Comparison of ENCODE assay signal across 8 cellular contexts in genomic region chr1:231626535-231626950, GRCh38. TPM values are rescaled to one million over a fixed set of nuclear protein-coding genes. Genes with fewer than 3 reads are reported as not detected.
DNase-seq lines count a peak whose midpoint lies in the region; ATAC-seq, FAIRE-seq and TF ChIP-seq lines count a peak whose summit lies in the region.

TSS of gene DISC1 (plus strand) at chr1:231626790. CDS start at chr1:231626868, 78 bp downstream.

- peak; percentile 81 for DNase-seq in NCI-H2171 (lab: John Stamatoyannopoulos, UW)
- DNase-seq in WTC11 (ENCODE audit: low spot score) = peak; percentile 86
- DNase-seq in choroid plexus epithelial cell (ENCODE audit: low read depth) = peak; percentile 95
- DNase-seq in kidney = peak; percentile 93
- DNase-seq in smooth muscle cell of the brain vasculature (ENCODE audit: low read depth, low spot score) = peak; percentile 74

- no peaks in the 10 kb centered on the region for H3K9me3 ChIP-seq in kidney (ENCODE audit: control insufficient read depth in 1 of 2, low read length in 2 of 2)

- peak within 1 kb of the TSS; percentile 49 to 71 for H3K9ac ChIP-seq in kidney (ENCODE audit: low read length in 2 of 2)

- peak within 1 kb of the TSS; percentile 75 to 88 for H3K27ac ChIP-seq in kidney (ENCODE audit: low read depth in 2 of 2, low read length in 2 of 2)

- peak within 1 kb of the TSS; percentile 84 for H3K4me3 Mint-ChIP-seq in WTC11

- H3K27ac Mint-ChIP-seq in WTC11 = no peak within 1 kb of the TSS

- H3K4me3 ChIP-seq in GM12875 (ENCODE audit: low read depth, low read length) = peak within 1 kb of the TSS; percentile 85
- H3K4me3 ChIP-seq in choroid plexus epithelial cell (ENCODE audit: low read depth, low read length) = peak within 1 kb of the TSS; percentile 82
- peak within 1 kb of the TSS; percentile 76 to 78 for H3K4me3 ChIP-seq in kidney (ENCODE audit: low read length in 2 of 2)

- CTCF ChIA-PET in WTC11 (lab: Charles Lee) = interaction anchor here (0.6 to 1.7 kb wide), 4 partner anchors 10 to 1275 kb away, joined by 3 to 6 read pairs (median 3); no protein-coding TSS in a partner anchor

- H3K4me1 ChIP-seq in kidney (ENCODE audit: control insufficient read depth in 1 of 2, insufficient read depth in 1 of 2, low read depth in 1 of 2, low read length in 2 of 2) = peaks cover 3 to 8% of the 10 kb centered on the region in 2 donors

- FAIRE-seq in kidney (lab: Jason Lieb, UNC) = no peak

- peaks cover 12% of the 10 kb centered on the region for H3K4me1 Mint-ChIP-seq in WTC11

- no peaks in the 10 kb centered on the region for H3K36me3 Mint-ChIP-seq in WTC11

- TF ChIP-seq CTCF in GM12875 (IDR thresholded peaks at IDR 0.05; ENCODE audit: borderline replicate concordance, insufficient read depth, low read depth, low read length) (no peak), WTC11 (IDR thresholded peaks at IDR 0.05) (no peak), choroid plexus epithelial cell (conservative IDR thresholded peaks at IDR 0.05; ENCODE audit: low read depth, low read length) (no peak), kidney (IDR thresholded peaks at IDR 0.05; ENCODE audit: borderline replicate concordance, extremely low read depth, insufficient read depth) (no peak)

- peaks cover 47% of the 10 kb centered on the region for H3K27me3 Mint-ChIP-seq in WTC11 (ENCODE audit: low read depth)

- no peaks in the 10 kb centered on the region for H3K9me3 Mint-ChIP-seq in WTC11

- H3K36me3 ChIP-seq in kidney (ENCODE audit: control insufficient read depth in 1 of 2, insufficient read depth in 2 of 2, low read length in 2 of 2) = no peaks in the 10 kb centered on the region

- intact Hi-C loops in kidney (cut with DNase I) = no loop called here

- POLR2A ChIA-PET in WTC11 (lab: Charles Lee) = interaction anchor here (0.7 kb wide), 1 partner anchor 604 kb away, joined by 3 read pairs; no protein-coding TSS in a partner anchor

- ATAC-seq in HG03045 (IDR thresholded peaks at IDR 0.05; ENCODE audit: unreplicated experiment) (peak; percentile 54), WTC11 (peak; percentile 89), GM18520 (IDR thresholded peaks at IDR 0.05; ENCODE audit: unreplicated experiment) (no peak)

TF ChIP-seq in WTC11, 78 proteins besides CTCF, POLR2A, EP300 and RAD21 (continues in another document):
- TF ChIP-seq ZNF532 (CRISPR knock-in tag; IDR thresholded peaks at IDR 0.05; ENCODE audit: borderline replicate concordance) (no peak), AFF4 (CRISPR knock-in tag; IDR thresholded peaks at IDR 0.05; ENCODE audit: borderline replicate concordance) (0 out of 2 replicates have a peak, but pooled peaks have one; percentile 12), MAX (CRISPR knock-in tag; IDR thresholded peaks at IDR 0.05) (peak; percentile 62; the same call in 1 of the 2 replicates), ZNF263 (CRISPR knock-in tag; IDR thresholded peaks at IDR 0.05; ENCODE audit: low read depth) (no peak; the same call in 1 of the 2 replicates)
- TF ChIP-seq, protein P1, sequence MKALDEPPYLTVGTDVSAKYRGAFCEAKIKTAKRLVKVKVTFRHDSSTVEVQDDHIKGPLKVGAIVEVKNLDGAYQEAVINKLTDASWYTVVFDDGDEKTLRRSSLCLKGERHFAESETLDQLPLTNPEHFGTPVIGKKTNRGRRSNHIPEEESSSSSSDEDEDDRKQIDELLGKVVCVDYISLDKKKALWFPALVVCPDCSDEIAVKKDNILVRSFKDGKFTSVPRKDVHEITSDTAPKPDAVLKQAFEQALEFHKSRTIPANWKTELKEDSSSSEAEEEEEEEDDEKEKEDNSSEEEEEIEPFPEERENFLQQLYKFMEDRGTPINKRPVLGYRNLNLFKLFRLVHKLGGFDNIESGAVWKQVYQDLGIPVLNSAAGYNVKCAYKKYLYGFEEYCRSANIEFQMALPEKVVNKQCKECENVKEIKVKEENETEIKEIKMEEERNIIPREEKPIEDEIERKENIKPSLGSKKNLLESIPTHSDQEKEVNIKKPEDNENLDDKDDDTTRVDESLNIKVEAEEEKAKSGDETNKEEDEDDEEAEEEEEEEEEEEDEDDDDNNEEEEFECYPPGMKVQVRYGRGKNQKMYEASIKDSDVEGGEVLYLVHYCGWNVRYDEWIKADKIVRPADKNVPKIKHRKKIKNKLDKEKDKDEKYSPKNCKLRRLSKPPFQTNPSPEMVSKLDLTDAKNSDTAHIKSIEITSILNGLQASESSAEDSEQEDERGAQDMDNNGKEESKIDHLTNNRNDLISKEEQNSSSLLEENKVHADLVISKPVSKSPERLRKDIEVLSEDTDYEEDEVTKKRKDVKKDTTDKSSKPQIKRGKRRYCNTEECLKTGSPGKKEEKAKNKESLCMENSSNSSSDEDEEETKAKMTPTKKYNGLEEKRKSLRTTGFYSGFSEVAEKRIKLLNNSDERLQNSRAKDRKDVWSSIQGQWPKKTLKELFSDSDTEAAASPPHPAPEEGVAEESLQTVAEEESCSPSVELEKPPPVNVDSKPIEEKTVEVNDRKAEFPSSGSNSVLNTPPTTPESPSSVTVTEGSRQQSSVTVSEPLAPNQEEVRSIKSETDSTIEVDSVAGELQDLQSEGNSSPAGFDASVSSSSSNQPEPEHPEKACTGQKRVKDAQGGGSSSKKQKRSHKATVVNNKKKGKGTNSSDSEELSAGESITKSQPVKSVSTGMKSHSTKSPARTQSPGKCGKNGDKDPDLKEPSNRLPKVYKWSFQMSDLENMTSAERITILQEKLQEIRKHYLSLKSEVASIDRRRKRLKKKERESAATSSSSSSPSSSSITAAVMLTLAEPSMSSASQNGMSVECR (CRISPR knock-in tag; IDR thresholded peaks at IDR 0.05; ENCODE audit: borderline replicate concordance) = no peak
- TF ChIP-seq, protein P2, sequence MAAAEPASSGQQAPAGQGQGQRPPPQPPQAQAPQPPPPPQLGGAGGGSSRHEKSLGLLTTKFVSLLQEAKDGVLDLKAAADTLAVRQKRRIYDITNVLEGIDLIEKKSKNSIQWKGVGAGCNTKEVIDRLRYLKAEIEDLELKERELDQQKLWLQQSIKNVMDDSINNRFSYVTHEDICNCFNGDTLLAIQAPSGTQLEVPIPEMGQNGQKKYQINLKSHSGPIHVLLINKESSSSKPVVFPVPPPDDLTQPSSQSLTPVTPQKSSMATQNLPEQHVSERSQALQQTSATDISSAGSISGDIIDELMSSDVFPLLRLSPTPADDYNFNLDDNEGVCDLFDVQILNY (CRISPR knock-in tag; IDR thresholded peaks at IDR 0.05) = peak; percentile 42; the same call in 1 of the 2 replicates

RNA-seq across cellular contexts. Expression of gene DISC1, which starts in this region (rescaled TPM):
- 5.2 to 6.6 TPM (median 5.5 TPM) in 3 replicates for total RNA-seq in WTC11 (2021)
- 15.9 TPM for total RNA-seq in kidney
- 0.80 TPM for polyA plus RNA-seq in kidney (ENCODE audit: insufficient read depth, low read depth, low replicate concordance)
